ENCODE assay signal across 8 cellular contexts in the genomic region with DNA sequence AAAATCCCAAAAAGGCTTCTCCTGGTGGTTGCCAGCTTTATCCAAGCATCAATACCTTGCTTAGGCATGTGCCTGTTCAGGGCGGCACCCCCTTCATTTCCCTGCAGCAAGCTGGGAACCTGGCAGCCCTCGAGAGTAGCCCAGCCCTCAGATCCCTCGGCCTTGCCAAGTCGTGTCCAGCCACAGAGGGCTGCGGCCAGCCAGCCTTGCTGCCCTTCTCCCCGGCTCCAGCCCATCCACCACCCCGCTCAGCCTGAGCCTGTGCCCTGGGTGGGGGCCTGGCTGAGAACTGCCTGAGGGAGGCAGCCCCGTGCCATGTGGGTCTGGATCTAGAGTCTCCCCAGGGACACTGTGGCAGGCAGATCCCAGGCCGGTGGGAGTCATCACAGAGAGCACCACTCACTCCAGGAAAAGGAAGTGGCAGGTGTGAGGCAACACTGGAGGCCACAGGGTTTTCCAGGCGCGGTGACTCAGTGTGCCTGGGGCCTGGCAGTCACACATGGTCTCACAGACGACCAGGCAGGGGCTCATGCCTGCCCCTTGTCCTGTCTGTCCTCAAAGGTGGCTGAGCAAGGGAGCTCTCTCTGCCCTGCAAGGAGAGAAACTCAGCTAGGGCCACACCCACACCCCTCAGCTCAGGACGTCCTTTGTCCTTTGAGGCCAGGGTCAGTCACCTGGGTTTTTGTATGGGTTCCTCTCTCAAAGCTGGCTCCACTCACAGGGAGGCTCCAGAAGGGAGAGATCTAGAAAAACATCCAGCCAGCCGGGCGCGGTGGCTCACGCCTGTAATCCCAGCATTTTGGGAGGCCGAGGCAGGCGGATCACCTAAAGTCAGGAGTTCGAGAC. TPM values are rescaled to one million over a fixed set of nuclear protein-coding genes. Genes with fewer than 3 reads are reported as not detected.
DNase-seq lines count a peak whose midpoint lies in the region; ATAC-seq and TF ChIP-seq lines count a peak whose summit lies in the region.
"Had no signal": no experiment of that assay in that cellular context is flagged by ENCODE, and none has a peak within 500 bp of the region (broad histone marks: within the 10 kb centered on the region; RNA-seq: fewer than 3 reads in every experiment).

No MANE protein-coding gene starts in this region.

- peaks cover 59% of the 10 kb centered on the region for H3F3A ChIP-seq in SU-DHL-6 (ENCODE audit: insufficient read depth)

- H2BK120ac ChIP-seq in mesendoderm (ENCODE audit: low read depth, low read length): no peak overlapping the region

- no peak overlapping the region for H2BK15ac ChIP-seq in mesendoderm (replicated peaks; ENCODE audit: low read depth)

- peak; percentile 77 for ATAC-seq in upper lobe of right lung
- ATAC-seq in HG03045 (IDR thresholded peaks at IDR 0.05; ENCODE audit: unreplicated experiment): no peak

- H3K27me3 ChIP-seq in SU-DHL-6 (ENCODE audit: low read length) (no peaks in the 10 kb centered on the region), colonic mucosa (no peaks in the 10 kb centered on the region), mesendoderm (ENCODE audit: insufficient read depth, low read length, poor library complexity) (no peaks in the 10 kb centered on the region), upper lobe of right lung (no peaks in the 10 kb centered on the region)

- no peak overlapping the region for H3K9ac ChIP-seq in SU-DHL-6 (ENCODE audit: low read length)
- H3K9ac ChIP-seq in colonic mucosa (ENCODE audit: low read depth in 2 of 2, low read length in 2 of 2): peak overlapping the region in 1 of 2 donors; percentile 32
- no peak overlapping the region for H3K9ac ChIP-seq in mesendoderm (ENCODE audit: low read length)

- no peak overlapping the region for H2BK5ac ChIP-seq in mesendoderm (ENCODE audit: low read length)

- no peak overlapping the region for H3K27ac ChIP-seq in HEK293 (ENCODE audit: extremely low read depth, low read depth, low read length)
- peak overlapping the region; percentile 45 for H3K27ac ChIP-seq in SU-DHL-6 (ENCODE audit: low read depth, low read length)
- peak overlapping the region; percentile 76 for H3K27ac ChIP-seq in colonic mucosa
- no peak overlapping the region for H3K27ac ChIP-seq in mesendoderm (ENCODE audit: low read depth, low read length)
- peak overlapping the region; percentile 87 for H3K27ac ChIP-seq in upper lobe of right lung
- H3K27ac ChIP-seq: VCaP had no signal

- no peak overlapping the region for H4K8ac ChIP-seq in mesendoderm (ENCODE audit: low read depth, low read length)

- no peak overlapping the region for H2AFZ ChIP-seq in SU-DHL-6 (ENCODE audit: low read depth, low read length, severe bottlenecking)

- no peaks in the 10 kb centered on the region for H3K9me2 ChIP-seq in SU-DHL-6 (replicated peaks; ENCODE audit: insufficient read depth, low read length)

- H4K20me1 ChIP-seq in SU-DHL-6 (ENCODE audit: low read depth, low read length): no peaks in the 10 kb centered on the region

- no peaks in the 10 kb centered on the region for H3K9me3 ChIP-seq in HEK293 (ENCODE audit: control insufficient read depth, insufficient read depth, low read depth, low read length)
- H3K9me3 ChIP-seq in SU-DHL-6 (ENCODE audit: insufficient read depth, low read length): no peaks in the 10 kb centered on the region
- H3K9me3 ChIP-seq in colonic mucosa: no peaks in the 10 kb centered on the region
- H3K9me3 ChIP-seq in upper lobe of right lung: no peaks in the 10 kb centered on the region

- no peaks in the 10 kb centered on the region for H3K79me1 ChIP-seq in mesendoderm (ENCODE audit: low read length)

- no peak overlapping the region for H3K23ac ChIP-seq in mesendoderm (ENCODE audit: low read length)

- POLR2A ChIA-PET in HEK293 (lab: Yijun Ruan, JAX): interaction anchor here (1.1 to 2.7 kb wide), 3 partner anchors 21 to 78 kb away, joined by 3 to 23 read pairs (median 3); a partner anchor contains a TSS

- CTCF ChIA-PET in HEK293 (lab: Yijun Ruan, JAX): interaction anchor here (0.6 to 3.1 kb wide), 8 partner anchors 9 to 255 kb away, joined by 3 to 19 read pairs (median 3); no protein-coding TSS in a partner anchor

- no CpG with 5 or more reads among the region's 20 CpGs for WGBS in mesendoderm (ENCODE audit: extremely low coverage, insufficient coverage, low lambda C conversion rate)

- no peaks in the 10 kb centered on the region for H3K4me1 ChIP-seq in HEK293 (ENCODE audit: control insufficient read depth, insufficient read depth, low read length)
- peaks cover 35% of the 10 kb centered on the region for H3K4me1 ChIP-seq in colonic mucosa
- H3K4me1 ChIP-seq in mesendoderm (ENCODE audit: control insufficient read depth, low read depth, low read length): no peaks in the 10 kb centered on the region
- H3K4me1 ChIP-seq in upper lobe of right lung: peaks cover 92% of the 10 kb centered on the region

- peak overlapping the region; percentile 7 for H3K56ac ChIP-seq in mesendoderm (ENCODE audit: low read length)

- intact Hi-C loops in colonic mucosa (cut with DNase I) (no loop called here), upper lobe of right lung (cut with DNase I) (no loop called here)

- H3K4me2 ChIP-seq in SU-DHL-6 (ENCODE audit: low read depth, low read length, poor library complexity, severe bottlenecking) (no peak overlapping the region), mesendoderm (ENCODE audit: low read length) (no peak overlapping the region)

- no peak overlapping the region for H3K18ac ChIP-seq in mesendoderm (ENCODE audit: low read length)

- H3K36me3 ChIP-seq in HEK293 (ENCODE audit: control insufficient read depth in 2 of 2, insufficient read depth in 1 of 2, low read length in 2 of 2): peaks cover 0 to 34% of the 10 kb centered on the region in 2 experiments; a peak in 1 of 3 replicates
- peaks cover 8% of the 10 kb centered on the region; the same call in 1 of the 2 replicates for H3K36me3 ChIP-seq in SU-DHL-6 (ENCODE audit: low read length)
- H3K36me3 ChIP-seq in colonic mucosa: peaks cover 6% of the 10 kb centered on the region
- no peaks in the 10 kb centered on the region for H3K36me3 ChIP-seq in mesendoderm (ENCODE audit: control insufficient read depth, insufficient read depth, low read length)
- peaks cover 48% of the 10 kb centered on the region for H3K36me3 ChIP-seq in upper lobe of right lung

- H3K4me3 ChIP-seq in HEK293 (ENCODE audit: low read depth, low read length) (no peak overlapping the region), SU-DHL-6 (ENCODE audit: insufficient read depth, low read length, poor library complexity, severe bottlenecking) (no peak overlapping the region), colonic mucosa (no peak overlapping the region), mesendoderm (ENCODE audit: low read length) (no peak overlapping the region), upper lobe of right lung (no peak overlapping the region)

- H3K79me2 ChIP-seq in SU-DHL-6 (ENCODE audit: insufficient read depth, low read length) (peaks cover 35% of the 10 kb centered on the region), mesendoderm (ENCODE audit: control insufficient read depth, insufficient read depth, low read length) (no peaks in the 10 kb centered on the region)

- H3K4ac ChIP-seq in mesendoderm (ENCODE audit: low read depth, low read length): no peak overlapping the region

- H4K5ac ChIP-seq in mesendoderm (ENCODE audit: low read length): no peak overlapping the region

- TF ChIP-seq CTCF in HEK293 (tag by site-specific recombination; IDR thresholded peaks at IDR 0.05) (no peak), SU-DHL-6 (IDR thresholded peaks at IDR 0.05; ENCODE audit: insufficient read depth, low read length, poor library complexity, severe bottlenecking) (no peak), colonic mucosa (IDR thresholded peaks at IDR 0.05) (no peak), upper lobe of right lung (IDR thresholded peaks at IDR 0.05) (no peak)

- DNase-seq in colonic mucosa: peak; percentile 45
- DNase-seq in mesendoderm: peak; percentile 52
- DNase-seq in upper lobe of right lung: peak; percentile 87
- no peak for DNase-seq in NCI-H1105 treated with DMSO at 0.1 percent for 48 hours (lab: John Stamatoyannopoulos, UW)

- no peak overlapping the region for H2AK5ac ChIP-seq in mesendoderm (ENCODE audit: low read length)

TF ChIP-seq in HEK293, 187 proteins besides CTCF, POLR2A, EP300 and RAD21 (continues in another document):
- TF ChIP-seq ZIC2 (tag by site-specific recombination; IDR thresholded peaks at IDR 0.05): peak; percentile 82
- TF ChIP-seq ZNF571 (tag by site-specific recombination; IDR thresholded peaks at IDR 0.05): no peak
- peak; percentile 26; the same call in 1 of the 2 replicates for TF ChIP-seq GLIS1 (tag by site-specific recombination; IDR thresholded peaks at IDR 0.05)
- TF ChIP-seq, protein P1, sequence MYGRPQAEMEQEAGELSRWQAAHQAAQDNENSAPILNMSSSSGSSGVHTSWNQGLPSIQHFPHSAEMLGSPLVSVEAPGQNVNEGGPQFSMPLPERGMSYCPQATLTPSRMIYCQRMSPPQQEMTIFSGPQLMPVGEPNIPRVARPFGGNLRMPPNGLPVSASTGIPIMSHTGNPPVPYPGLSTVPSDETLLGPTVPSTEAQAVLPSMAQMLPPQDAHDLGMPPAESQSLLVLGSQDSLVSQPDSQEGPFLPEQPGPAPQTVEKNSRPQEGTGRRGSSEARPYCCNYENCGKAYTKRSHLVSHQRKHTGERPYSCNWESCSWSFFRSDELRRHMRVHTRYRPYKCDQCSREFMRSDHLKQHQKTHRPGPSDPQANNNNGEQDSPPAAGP (tag by site-specific recombination; IDR thresholded peaks at IDR 0.05): peak; percentile 63; the same call in 1 of the 2 replicates

RNA-seq across cellular contexts. Expression of a gene that starts 12.2 kb away (rescaled TPM):
- total RNA-seq in colonic mucosa (10 to 100 TPM; 29.3 to 41.6 TPM), upper lobe of right lung (20.9 TPM)
- 3.2 TPM for polyA plus RNA-seq in mesendoderm (2013, experiment 1 of 2)
- polyA plus RNA-seq in mesendoderm (2013, experiment 2 of 2): 3.4 TPM

RNA-seq across cellular contexts. Expression of a gene that starts 21.8 kb away (rescaled TPM):
- 10 to 100 TPM; 66.5 to 72.3 TPM for total RNA-seq in colonic mucosa
- polyA plus RNA-seq in mesendoderm (2013, experiment 1 of 2): 21.1 TPM
- polyA plus RNA-seq in mesendoderm (2013, experiment 2 of 2): 21.9 TPM
- total RNA-seq in upper lobe of right lung: 94.6 TPM

RNA-seq across cellular contexts. Expression of a gene that starts 46.3 kb away (rescaled TPM):
- 10 to 100 TPM; 21.1 to 45.5 TPM for total RNA-seq in colonic mucosa
- 46.1 TPM for polyA plus RNA-seq in mesendoderm (2013, experiment 1 of 2)
- polyA plus RNA-seq in mesendoderm (2013, experiment 2 of 2): 44.6 TPM
- 22.5 TPM for total RNA-seq in upper lobe of right lung

RNA-seq across cellular contexts. Expression of a gene that starts 53.6 kb away (rescaled TPM):
- total RNA-seq in colonic mucosa (10 to 100 TPM in 1 of 2 donors, 1 to 10 TPM in 1; 9.2 to 13.3 TPM), upper lobe of right lung (28.9 TPM)
- 10.2 TPM for polyA plus RNA-seq in mesendoderm (2013, experiment 1 of 2)
- polyA plus RNA-seq in mesendoderm (2013, experiment 2 of 2): 10.2 TPM

Comparison
In these comparisons a context has a peak if more than half of its experiments do, and no peak if none do; other contexts are left out.
1. H3K27ac ChIP-seq: peak in SU-DHL-6 (single experiment), colonic mucosa (single experiment) and upper lobe of right lung (single experiment); none in HEK293 (single experiment) and mesendoderm (single experiment).